ENCODE assay signal across 7 cellular contexts in genomic region chr3:196569003-196569516, GRCh38. TPM values are rescaled to one million over a fixed set of nuclear protein-coding genes. Genes with fewer than 3 reads are reported as not detected.
DNase-seq lines count a peak whose midpoint lies in the region; ATAC-seq, FAIRE-seq and TF ChIP-seq lines count a peak whose summit lies in the region.

No MANE protein-coding gene starts in this region.

- H3K9me3 Mint-ChIP-seq in natural killer cell treated with Interleukin-12 subunit alpha and Interleukin-12 subunit beta and Interleukin-15 and Interleukin-18, amount 100 ng/mL, for 72 hours = no peaks in the 10 kb centered on the region

- no peak for TF ChIP-seq POLR2A in esophagus squamous epithelium (IDR thresholded peaks at IDR 0.05)

- H3K4me1 Mint-ChIP-seq in natural killer cell treated with Interleukin-12 subunit alpha and Interleukin-12 subunit beta and Interleukin-15 and Interleukin-18, amount 100 ng/mL, for 72 hours (ENCODE audit: low read depth in 2 of 2) = peaks cover 15 to 22% of the 10 kb centered on the region in 2 donors

- H3K27ac Mint-ChIP-seq in natural killer cell treated with Interleukin-12 subunit alpha and Interleukin-12 subunit beta and Interleukin-15 and Interleukin-18, amount 100 ng/mL, for 72 hours = peak overlapping the region; percentile 78 to 83

- peak overlapping the region; percentile 80 to 99 (median 88) for H3K4me3 ChIP-seq in esophagus squamous epithelium

- intact Hi-C loops in esophagus squamous epithelium (cut with DNase I) = no loop called here

- TF ChIP-seq CTCF in esophagus squamous epithelium (IDR thresholded peaks at IDR 0.05) = no peak

- FAIRE-seq in GM18507 (lab: Jason Lieb, UNC) = no peak

- H3K4me3 Mint-ChIP-seq in natural killer cell treated with Interleukin-12 subunit alpha and Interleukin-12 subunit beta and Interleukin-15 and Interleukin-18, amount 100 ng/mL, for 72 hours = peak overlapping the region; percentile 95

- no peaks in the 10 kb centered on the region for H3K27me3 ChIP-seq in esophagus squamous epithelium

- H3K27ac ChIP-seq in esophagus squamous epithelium (peak overlapping the region; percentile 93 to 96 (median 94)), substantia nigra (ENCODE audit: low read depth, low read length, poor library complexity, severe bottlenecking) (peak overlapping the region; percentile 36)

- ATAC-seq in HG02610 (IDR thresholded peaks at IDR 0.05; ENCODE audit: unreplicated experiment) = peak; percentile 32
- peak; percentile 59 to 67 for ATAC-seq in natural killer cell treated with Interleukin-12 subunit alpha and Interleukin-12 subunit beta and Interleukin-15 and Interleukin-18, amount 100 ng/mL, for 72 hours

- H3K4me1 ChIP-seq in esophagus squamous epithelium = peaks cover 8 to 56% (median 17%) of the 10 kb centered on the region in 3 donors

- DNase-seq in GM18507 (ENCODE audit: extremely low spot score, insufficient read length, low read depth) (peak; percentile 22), NCI-H146 (lab: John Stamatoyannopoulos, UW) (peak; percentile 60), activated T-cell treated with anti-CD3 and anti-CD28 coated beads for 4 hours (peak; percentile 21), esophagus squamous epithelium (lab: John Stamatoyannopoulos, UW) (no peak), substantia nigra (lab: John Stamatoyannopoulos, UW) (peak in 17 of 49 donors; percentile 15 to 71 (median 34))
- DNase-seq in natural killer cell treated with Interleukin-12 subunit alpha and Interleukin-12 subunit beta and Interleukin-15 and Interleukin-18, amount 100 ng/mL, for 72 hours (ENCODE audit: low spot score) = peak; percentile 73

- H3K36me3 ChIP-seq in esophagus squamous epithelium = peaks cover 0 to 11% (median 0%) of the 10 kb centered on the region in 3 donors

- 0 to 1% methylated on average over 13 to 18 of the region's 44 CpGs for WGBS in esophagus squamous epithelium, 2 donors

- H3K36me3 Mint-ChIP-seq in natural killer cell treated with Interleukin-12 subunit alpha and Interleukin-12 subunit beta and Interleukin-15 and Interleukin-18, amount 100 ng/mL, for 72 hours = peaks cover 8% of the 10 kb centered on the region

- H3K9me3 ChIP-seq in esophagus squamous epithelium = no peaks in the 10 kb centered on the region

- no peaks in the 10 kb centered on the region for H3K27me3 Mint-ChIP-seq in natural killer cell treated with Interleukin-12 subunit alpha and Interleukin-12 subunit beta and Interleukin-15 and Interleukin-18, amount 100 ng/mL, for 72 hours

RNA-seq across cellular contexts. Expression of gene FBXO45, which starts 0.6 kb away (rescaled TPM):
- total RNA-seq in esophagus squamous epithelium = 10 to 100 TPM in 3 of 4 donors, 1 to 10 TPM in 1; 6.6 to 19.9 (median 12.9) TPM
- 10 to 100 TPM; 17.7 to 22.3 TPM for total RNA-seq in natural killer cell treated with Interleukin-12 subunit alpha and Interleukin-12 subunit beta and Interleukin-15 and Interleukin-18, amount 100 ng/mL, for 72 hours

RNA-seq across cellular contexts. Expression of gene WDR53, which starts 0.7 kb away (rescaled TPM):
- 10 to 100 TPM in 1 of 4 donors, 1 to 10 TPM in 3; 2.5 to 12.6 (median 5.5) TPM for total RNA-seq in esophagus squamous epithelium
- 10 to 100 TPM; 19.7 to 23.0 TPM for total RNA-seq in natural killer cell treated with Interleukin-12 subunit alpha and Interleukin-12 subunit beta and Interleukin-15 and Interleukin-18, amount 100 ng/mL, for 72 hours

RNA-seq across cellular contexts. Expression of gene SMCO1, which starts 53.9 kb away (rescaled TPM):
- total RNA-seq in esophagus squamous epithelium = not detected
- not detected for total RNA-seq in natural killer cell treated with Interleukin-12 subunit alpha and Interleukin-12 subunit beta and Interleukin-15 and Interleukin-18, amount 100 ng/mL, for 72 hours
